Comparison of ENCODE assay signal across 21 cellular contexts in the genomic region with DNA sequence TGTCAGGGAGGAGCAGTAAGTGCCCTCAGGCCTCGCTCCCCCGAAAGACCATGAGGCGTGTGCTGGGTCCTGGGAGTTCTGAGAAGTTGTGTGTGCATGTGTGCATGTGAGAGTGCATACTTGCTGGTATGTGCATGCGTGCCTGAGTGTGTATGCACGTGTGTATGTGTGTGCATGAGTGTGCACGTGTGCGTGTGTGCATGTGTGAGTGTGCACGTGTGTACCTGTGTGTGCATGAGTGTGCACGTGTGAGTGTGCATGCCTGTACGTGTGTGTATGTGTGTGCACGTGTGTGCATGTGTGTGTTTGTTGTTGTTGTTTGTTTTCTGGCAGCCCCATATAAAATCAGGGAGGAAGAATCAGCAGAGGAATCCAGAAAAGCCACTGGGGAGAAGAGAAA.
A peak's percentile ranks its signal among the peaks of the same experiment; 100 is the strongest.
DNase-seq lines count a peak whose midpoint lies in the region; ATAC-seq, FAIRE-seq and TF ChIP-seq lines count a peak whose summit lies in the region.
"Had no signal": no experiment of that assay in that cellular context is flagged by ENCODE, and none has a peak within 500 bp of the region (broad histone marks: within the 10 kb centered on the region; RNA-seq: fewer than 3 reads in every experiment).

No MANE protein-coding gene starts in this region.

- H3K79me2 ChIP-seq in neural progenitor cell (ENCODE audit: low read depth), result no peaks in the 10 kb centered on the region

- no peak overlapping the region for H3K4me3 Mint-ChIP-seq in endodermal cell
- H3K4me3 Mint-ChIP-seq in neural progenitor cell, result no peak overlapping the region
- no peak overlapping the region for H3K4me3 Mint-ChIP-seq in stimulated activated naive CD8-positive, alpha-beta T cell treated with anti-CD3 and anti-CD28 coated beads, Interleukin-15, amount 100 ng/mL, for 72 hours
- H3K4me3 Mint-ChIP-seq: CD4-positive, CD25-positive, alpha-beta regulatory T cell; CD8-positive, alpha-beta memory T cell; H9 had no signal

- no peak overlapping the region for H3K4me3 ChIP-seq in endodermal cell (ENCODE audit: low read length)
- no peak overlapping the region for H3K4me3 ChIP-seq in neural progenitor cell
- H3K4me3 ChIP-seq: K562 had no signal

- no peaks in the 10 kb centered on the region for H3K27me3 ChIP-seq in endodermal cell (ENCODE audit: control insufficient read depth, insufficient read depth, low read length, poor library complexity, severe bottlenecking)
- no peaks in the 10 kb centered on the region for H3K27me3 ChIP-seq in neural progenitor cell

- no peaks in the 10 kb centered on the region for H3K27me3 Mint-ChIP-seq in endodermal cell (ENCODE audit: insufficient read depth)
- H3K27me3 Mint-ChIP-seq in neural progenitor cell (ENCODE audit: insufficient read depth, low read depth), result peaks cover 8% of the 10 kb centered on the region
- H3K27me3 Mint-ChIP-seq in stimulated activated naive CD8-positive, alpha-beta T cell treated with anti-CD3 and anti-CD28 coated beads, Interleukin-15, amount 100 ng/mL, for 72 hours, result peaks cover 29% of the 10 kb centered on the region
- H3K27me3 Mint-ChIP-seq: CD4-positive, CD25-positive, alpha-beta regulatory T cell had no signal

- FAIRE-seq in HTR-8/SVneo (lab: Jason Lieb, UNC) (peak; percentile 95), urothelium cell line (lab: Jason Lieb, UNC) (peak; percentile 99)
- FAIRE-seq: A204.1, D721Med, G401.6, GM12892, GM18507, K562 had no signal

- no peaks in the 10 kb centered on the region for H3K9me3 ChIP-seq in endodermal cell (ENCODE audit: control insufficient read depth, low read length)
- H3K9me3 ChIP-seq in neural progenitor cell (ENCODE audit: low read depth), result no peaks in the 10 kb centered on the region

- H3K4me2 ChIP-seq in neural progenitor cell, result no peak overlapping the region

- TF ChIP-seq CTCF in endodermal cell (conservative IDR thresholded peaks at IDR 0.05), result no peak
- no peak for TF ChIP-seq CTCF in neural progenitor cell (IDR thresholded peaks at IDR 0.05)

- H2AFZ ChIP-seq in neural progenitor cell (replicated peaks), result no peak overlapping the region

- H3K27ac ChIP-seq in endodermal cell (ENCODE audit: low read depth, low read length) (no peak overlapping the region), neural progenitor cell (no peak overlapping the region)

- ATAC-seq in stimulated activated naive CD8-positive, alpha-beta T cell treated with anti-CD3 and anti-CD28 coated beads, Interleukin-15, amount 100 ng/mL, for 72 hours, result no peak
- ATAC-seq: K562 had no signal

- no peaks in the 10 kb centered on the region for H3K4me1 ChIP-seq in endodermal cell (ENCODE audit: control insufficient read depth, insufficient read depth, low read length)
- no peaks in the 10 kb centered on the region for H3K4me1 ChIP-seq in neural progenitor cell

- H3K36me3 Mint-ChIP-seq in endodermal cell (ENCODE audit: low read depth) (no peaks in the 10 kb centered on the region), neural progenitor cell (no peaks in the 10 kb centered on the region)
- H3K36me3 Mint-ChIP-seq: CD4-positive, CD25-positive, alpha-beta regulatory T cell; CD8-positive, alpha-beta memory T cell had no signal

- H3K27ac Mint-ChIP-seq in endodermal cell, result peak overlapping the region; percentile 6
- H3K27ac Mint-ChIP-seq in neural progenitor cell, result peak overlapping the region; percentile 14
- H3K27ac Mint-ChIP-seq in stimulated activated naive CD8-positive, alpha-beta T cell treated with anti-CD3 and anti-CD28 coated beads, Interleukin-15, amount 100 ng/mL, for 72 hours, result no peak overlapping the region
- H3K27ac Mint-ChIP-seq: CD4-positive, CD25-positive, alpha-beta regulatory T cell; CD8-positive, alpha-beta memory T cell had no signal

- H3K9me3 Mint-ChIP-seq in endodermal cell, result no peaks in the 10 kb centered on the region
- H3K9me3 Mint-ChIP-seq in neural progenitor cell, result peaks cover 2% of the 10 kb centered on the region
- peaks cover 0 to 4% of the 10 kb centered on the region in 2 donors for H3K9me3 Mint-ChIP-seq in stimulated activated naive CD8-positive, alpha-beta T cell treated with anti-CD3 and anti-CD28 coated beads, Interleukin-15, amount 100 ng/mL, for 72 hours
- H3K9me3 Mint-ChIP-seq: H9 had no signal

- H4K20me1 ChIP-seq in neural progenitor cell (ENCODE audit: low read depth), result no peaks in the 10 kb centered on the region

- H3K4me1 Mint-ChIP-seq in endodermal cell (no peaks in the 10 kb centered on the region), neural progenitor cell (peaks cover 23% of the 10 kb centered on the region)
- H3K4me1 Mint-ChIP-seq in stimulated activated naive CD8-positive, alpha-beta T cell treated with anti-CD3 and anti-CD28 coated beads, Interleukin-15, amount 100 ng/mL, for 72 hours, result no peaks in the 10 kb centered on the region
- H3K4me1 Mint-ChIP-seq: CD4-positive, CD25-positive, alpha-beta regulatory T cell; CD8-positive, alpha-beta memory T cell had no signal

- no peaks in the 10 kb centered on the region for H3K36me3 ChIP-seq in endodermal cell (ENCODE audit: control insufficient read depth, insufficient read depth, low read length)
- no peaks in the 10 kb centered on the region for H3K36me3 ChIP-seq in neural progenitor cell

- 88 to 92% methylated on average over 8 to 11 of the region's 11 CpGs for WGBS in endodermal cell (ENCODE audit: insufficient coverage in 1 of 2, insufficient read length in 1 of 2), 2 experiments

- H3K9ac ChIP-seq in endodermal cell (ENCODE audit: extremely low read depth, low read length, poor library complexity, severe bottlenecking), result no peak overlapping the region
- H3K9ac ChIP-seq in neural progenitor cell, result no peak overlapping the region

- DNase-seq in HTR-8/SVneo (ENCODE audit: insufficient read length, low spot score) (no peak), endodermal cell (no peak), neural progenitor cell (ENCODE audit: low spot score) (no peak), urothelium cell line (ENCODE audit: low spot score) (no peak), D341Med (ENCODE audit: low spot score) (no peak), NCI-H1105 treated with DMSO at 0.1 percent for 48 hours (lab: John Stamatoyannopoulos, UW) (no peak), Ammon's horn (ENCODE audit: low spot score) (no peak)
- no peak for DNase-seq in stimulated activated naive CD8-positive, alpha-beta T cell treated with anti-CD3 and anti-CD28 coated beads, Interleukin-15, amount 100 ng/mL, for 72 hours
- DNase-seq: ACHN; CD4-positive, CD25-positive, alpha-beta regulatory T cell; CD8-positive, alpha-beta memory T cell; COR-L47; GOT3; H9; IMR-90 had no signal

- H3F3A ChIP-seq in neural progenitor cell (ENCODE audit: low read depth), result no peaks in the 10 kb centered on the region

Comparison
In these comparisons a context has a peak if more than half of its experiments do, and no peak if none do; other contexts are left out.
1. H3K27ac Mint-ChIP-seq: peak in endodermal cell (single experiment) and neural progenitor cell (single experiment); none in stimulated activated naive CD8-positive, alpha-beta T cell treated with anti-CD3 and anti-CD28 coated beads, Interleukin-15, amount 100 ng/mL, for 72 hours (0 of 2).